In genomic region chr22:21898354-21898896, GRCh38 we compare ENCODE assay signal across 35 cellular contexts.
"Had no signal": no experiment of that assay in that cellular context is flagged by ENCODE, and none has a peak within 500 bp of the region (broad histone marks: within the 10 kb centered on the region; RNA-seq: fewer than 3 reads in every experiment).

No MANE protein-coding gene starts in this region.

- H3K27me3 ChIP-seq: MG63 had no signal

- H3K4me3 ChIP-seq: MG63 had no signal

- DNase-seq: Karpas-422, Kasumi-1, MG63, MM.1S, MV-4-11, NCI-H1048, NCI-H1092, NCI-H1092 treated with DMSO at 0.1 percent for 48 hours, NCI-H1105, NCI-H1105 treated with DMSO at 0.1 percent for 48 hours, NCI-H1417, NCI-H1417 treated with DMSO at 0.1 percent for 48 hours, NCI-H1436, NCI-H1436 treated with DMSO at 0.1 percent for 48 hours, NCI-H146, NCI-H1694, NCI-H1694 treated with DMSO at 0.1 percent for 48 hours, NCI-H187, NCI-H187 treated with DMSO at 0.1 percent for 48 hours, NCI-H1930, NCI-H2029, NCI-H2029 treated with DMSO at 0.1 percent for 48 hours, NCI-H2081, NCI-H2081 treated with DMSO at 0.1 percent for 48 hours, NCI-H2107, NCI-H2171, NCI-H2171 treated with DMSO at 0.1 percent for 48 hours, NCI-H2227 treated with DMSO at 0.1 percent for 48 hours, NCI-H226, NCI-H345, NCI-H446, NCI-H446 treated with DMSO at 0.1 percent for 48 hours, NCI-H510A, NCI-H510A treated with DMSO at 0.1 percent for 48 hours, NCI-H524 had no signal

- H3K9me3 ChIP-seq: MG63 had no signal

- H3K36me3 ChIP-seq: MG63 had no signal
